ENCODE assay signal across 1 cellular context in the genomic region with DNA sequence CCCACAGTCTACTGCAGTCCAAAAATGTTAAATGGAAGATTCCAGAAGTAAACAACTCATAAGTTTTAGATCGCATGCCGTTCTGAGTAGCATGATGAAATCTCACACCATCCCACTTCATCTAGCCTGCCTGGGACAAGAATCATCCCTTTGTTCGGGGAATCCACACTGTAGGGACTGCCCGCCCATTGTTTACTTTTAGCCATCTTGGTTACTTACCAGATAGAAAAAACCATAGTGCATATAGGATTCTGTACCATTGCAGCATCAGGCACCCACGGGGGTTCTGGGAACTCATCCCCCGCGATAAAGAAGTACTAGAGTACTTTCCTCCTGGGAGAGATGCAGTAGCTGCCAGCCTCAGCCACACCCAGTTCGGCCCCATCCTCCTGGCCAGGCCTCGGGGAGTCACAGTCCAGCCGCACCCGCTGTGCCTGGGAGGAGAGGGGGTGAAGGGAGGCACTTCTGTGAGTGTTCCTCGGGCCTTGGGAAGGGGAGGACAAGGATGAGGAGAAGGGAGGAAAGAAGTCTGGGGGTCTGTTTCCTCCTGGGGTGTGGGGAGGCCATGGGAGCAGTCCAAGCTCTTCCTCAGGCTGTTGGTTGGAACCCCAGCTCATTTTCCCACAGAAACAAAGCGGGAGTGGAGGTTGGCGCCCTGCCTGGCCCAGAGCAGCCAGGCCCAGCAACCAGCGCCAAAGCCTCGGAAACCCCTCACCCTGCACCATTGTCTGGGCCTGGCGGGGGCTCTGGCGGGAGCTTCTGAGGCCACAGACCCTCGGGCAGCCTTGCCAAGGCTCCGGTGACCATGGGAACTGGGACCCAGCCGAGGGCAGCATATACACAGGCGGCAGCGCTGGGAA.
TF ChIP-seq lines count a peak whose summit lies in the region.

No MANE protein-coding gene starts in this region.

TF ChIP-seq in GM23338, 12 proteins besides CTCF, POLR2A, EP300 and RAD21 (continued from another document):
- TF ChIP-seq, protein P1, sequence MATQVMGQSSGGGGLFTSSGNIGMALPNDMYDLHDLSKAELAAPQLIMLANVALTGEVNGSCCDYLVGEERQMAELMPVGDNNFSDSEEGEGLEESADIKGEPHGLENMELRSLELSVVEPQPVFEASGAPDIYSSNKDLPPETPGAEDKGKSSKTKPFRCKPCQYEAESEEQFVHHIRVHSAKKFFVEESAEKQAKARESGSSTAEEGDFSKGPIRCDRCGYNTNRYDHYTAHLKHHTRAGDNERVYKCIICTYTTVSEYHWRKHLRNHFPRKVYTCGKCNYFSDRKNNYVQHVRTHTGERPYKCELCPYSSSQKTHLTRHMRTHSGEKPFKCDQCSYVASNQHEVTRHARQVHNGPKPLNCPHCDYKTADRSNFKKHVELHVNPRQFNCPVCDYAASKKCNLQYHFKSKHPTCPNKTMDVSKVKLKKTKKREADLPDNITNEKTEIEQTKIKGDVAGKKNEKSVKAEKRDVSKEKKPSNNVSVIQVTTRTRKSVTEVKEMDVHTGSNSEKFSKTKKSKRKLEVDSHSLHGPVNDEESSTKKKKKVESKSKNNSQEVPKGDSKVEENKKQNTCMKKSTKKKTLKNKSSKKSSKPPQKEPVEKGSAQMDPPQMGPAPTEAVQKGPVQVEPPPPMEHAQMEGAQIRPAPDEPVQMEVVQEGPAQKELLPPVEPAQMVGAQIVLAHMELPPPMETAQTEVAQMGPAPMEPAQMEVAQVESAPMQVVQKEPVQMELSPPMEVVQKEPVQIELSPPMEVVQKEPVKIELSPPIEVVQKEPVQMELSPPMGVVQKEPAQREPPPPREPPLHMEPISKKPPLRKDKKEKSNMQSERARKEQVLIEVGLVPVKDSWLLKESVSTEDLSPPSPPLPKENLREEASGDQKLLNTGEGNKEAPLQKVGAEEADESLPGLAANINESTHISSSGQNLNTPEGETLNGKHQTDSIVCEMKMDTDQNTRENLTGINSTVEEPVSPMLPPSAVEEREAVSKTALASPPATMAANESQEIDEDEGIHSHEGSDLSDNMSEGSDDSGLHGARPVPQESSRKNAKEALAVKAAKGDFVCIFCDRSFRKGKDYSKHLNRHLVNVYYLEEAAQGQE (IDR thresholded peaks at IDR 0.05; ENCODE audit: unreplicated experiment): no peak
- TF ChIP-seq CREB1 (CRISPR knock-in tag; IDR thresholded peaks at IDR 0.05; ENCODE audit: low read depth) (no peak), ZNF114 (CRISPR knock-in tag; IDR thresholded peaks at IDR 0.05) (no peak), STAT1 (IDR thresholded peaks at IDR 0.05; ENCODE audit: unreplicated experiment) (no peak), NANOG (IDR thresholded peaks at IDR 0.05; ENCODE audit: borderline replicate concordance) (no peak), EZH2phosphoT487 (IDR thresholded peaks at IDR 0.05; ENCODE audit: unreplicated experiment) (no peak), JUNB (IDR thresholded peaks at IDR 0.05; ENCODE audit: unreplicated experiment) (no peak)
- TF ChIP-seq, protein P2, sequence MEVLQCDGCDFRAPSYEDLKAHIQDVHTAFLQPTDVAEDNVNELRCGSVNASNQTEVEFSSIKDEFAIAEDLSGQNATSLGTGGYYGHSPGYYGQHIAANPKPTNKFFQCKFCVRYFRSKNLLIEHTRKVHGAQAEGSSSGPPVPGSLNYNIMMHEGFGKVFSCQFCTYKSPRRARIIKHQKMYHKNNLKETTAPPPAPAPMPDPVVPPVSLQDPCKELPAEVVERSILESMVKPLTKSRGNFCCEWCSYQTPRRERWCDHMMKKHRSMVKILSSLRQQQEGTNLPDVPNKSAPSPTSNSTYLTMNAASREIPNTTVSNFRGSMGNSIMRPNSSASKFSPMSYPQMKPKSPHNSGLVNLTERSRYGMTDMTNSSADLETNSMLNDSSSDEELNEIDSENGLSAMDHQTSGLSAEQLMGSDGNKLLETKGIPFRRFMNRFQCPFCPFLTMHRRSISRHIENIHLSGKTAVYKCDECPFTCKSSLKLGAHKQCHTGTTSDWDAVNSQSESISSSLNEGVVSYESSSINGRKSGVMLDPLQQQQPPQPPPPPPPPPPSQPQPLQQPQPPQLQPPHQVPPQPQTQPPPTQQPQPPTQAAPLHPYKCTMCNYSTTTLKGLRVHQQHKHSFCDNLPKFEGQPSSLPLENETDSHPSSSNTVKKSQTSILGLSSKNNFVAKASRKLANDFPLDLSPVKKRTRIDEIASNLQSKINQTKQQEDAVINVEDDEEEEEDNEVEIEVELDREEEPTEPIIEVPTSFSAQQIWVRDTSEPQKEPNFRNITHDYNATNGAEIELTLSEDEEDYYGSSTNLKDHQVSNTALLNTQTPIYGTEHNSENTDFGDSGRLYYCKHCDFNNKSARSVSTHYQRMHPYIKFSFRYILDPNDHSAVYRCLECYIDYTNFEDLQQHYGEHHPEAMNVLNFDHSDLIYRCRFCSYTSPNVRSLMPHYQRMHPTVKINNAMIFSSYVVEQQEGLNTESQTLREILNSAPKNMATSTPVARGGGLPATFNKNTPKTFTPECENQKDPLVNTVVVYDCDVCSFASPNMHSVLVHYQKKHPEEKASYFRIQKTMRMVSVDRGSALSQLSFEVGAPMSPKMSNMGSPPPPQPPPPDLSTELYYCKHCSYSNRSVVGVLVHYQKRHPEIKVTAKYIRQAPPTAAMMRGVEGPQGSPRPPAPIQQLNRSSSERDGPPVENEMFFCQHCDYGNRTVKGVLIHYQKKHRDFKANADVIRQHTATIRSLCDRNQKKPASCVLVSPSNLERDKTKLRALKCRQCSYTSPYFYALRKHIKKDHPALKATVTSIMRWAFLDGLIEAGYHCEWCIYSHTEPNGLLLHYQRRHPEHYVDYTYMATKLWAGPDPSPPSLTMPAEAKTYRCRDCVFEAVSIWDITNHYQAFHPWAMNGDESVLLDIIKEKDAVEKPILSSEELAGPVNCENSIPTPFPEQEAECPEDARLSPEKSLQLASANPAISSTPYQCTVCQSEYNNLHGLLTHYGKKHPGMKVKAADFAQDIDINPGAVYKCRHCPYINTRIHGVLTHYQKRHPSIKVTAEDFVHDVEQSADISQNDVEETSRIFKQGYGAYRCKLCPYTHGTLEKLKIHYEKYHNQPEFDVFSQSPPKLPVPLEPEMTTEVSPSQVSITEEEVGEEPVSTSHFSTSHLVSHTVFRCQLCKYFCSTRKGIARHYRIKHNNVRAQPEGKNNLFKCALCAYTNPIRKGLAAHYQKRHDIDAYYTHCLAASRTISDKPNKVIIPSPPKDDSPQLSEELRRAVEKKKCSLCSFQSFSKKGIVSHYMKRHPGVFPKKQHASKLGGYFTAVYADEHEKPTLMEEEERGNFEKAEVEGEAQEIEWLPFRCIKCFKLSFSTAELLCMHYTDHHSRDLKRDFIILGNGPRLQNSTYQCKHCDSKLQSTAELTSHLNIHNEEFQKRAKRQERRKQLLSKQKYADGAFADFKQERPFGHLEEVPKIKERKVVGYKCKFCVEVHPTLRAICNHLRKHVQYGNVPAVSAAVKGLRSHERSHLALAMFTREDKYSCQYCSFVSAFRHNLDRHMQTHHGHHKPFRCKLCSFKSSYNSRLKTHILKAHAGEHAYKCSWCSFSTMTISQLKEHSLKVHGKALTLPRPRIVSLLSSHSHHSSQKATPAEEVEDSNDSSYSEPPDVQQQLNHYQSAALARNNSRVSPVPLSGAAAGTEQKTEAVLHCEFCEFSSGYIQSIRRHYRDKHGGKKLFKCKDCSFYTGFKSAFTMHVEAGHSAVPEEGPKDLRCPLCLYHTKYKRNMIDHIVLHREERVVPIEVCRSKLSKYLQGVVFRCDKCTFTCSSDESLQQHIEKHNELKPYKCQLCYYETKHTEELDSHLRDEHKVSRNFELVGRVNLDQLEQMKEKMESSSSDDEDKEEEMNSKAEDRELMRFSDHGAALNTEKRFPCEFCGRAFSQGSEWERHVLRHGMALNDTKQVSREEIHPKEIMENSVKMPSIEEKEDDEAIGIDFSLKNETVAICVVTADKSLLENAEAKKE (CRISPR knock-in tag; IDR thresholded peaks at IDR 0.05): no peak
